23 cellular contexts compared by ENCODE assay signal in the genomic region with DNA sequence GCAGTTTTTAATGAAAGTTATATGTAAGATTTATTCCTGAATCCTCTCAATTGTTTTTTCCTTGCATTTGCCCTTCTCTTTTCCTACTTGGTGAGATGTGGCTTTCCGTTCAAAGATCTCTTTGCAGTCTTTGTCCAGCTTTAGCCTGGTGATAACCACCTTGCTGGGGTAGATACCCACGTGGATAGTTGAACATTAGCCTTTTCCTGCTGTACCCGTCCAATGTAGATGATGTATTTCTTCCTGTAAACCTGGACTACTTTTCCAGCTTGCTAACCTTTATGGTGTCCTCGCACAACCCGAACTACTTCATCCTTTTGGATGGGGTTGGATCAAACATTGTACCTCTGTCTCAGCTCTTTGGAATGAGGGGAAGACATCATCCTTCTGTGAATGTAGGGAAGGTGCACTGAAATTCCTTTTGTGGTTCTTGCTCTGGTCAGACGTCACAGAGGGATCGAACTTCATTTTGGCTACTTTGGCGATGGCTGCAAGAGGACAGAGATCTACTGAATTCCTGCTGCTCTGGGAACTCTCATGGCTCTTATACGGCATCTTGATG.
DNase-seq lines count a peak whose midpoint lies in the region; ATAC-seq, FAIRE-seq and TF ChIP-seq lines count a peak whose summit lies in the region.
"Had no signal": no experiment of that assay in that cellular context is flagged by ENCODE, and none has a peak within 500 bp of the region (broad histone marks: within the 10 kb centered on the region; RNA-seq: fewer than 3 reads in every experiment).

No MANE protein-coding gene starts in this region.

- no peaks in the 10 kb centered on the region for H3K27me3 Mint-ChIP-seq in natural killer cell (ENCODE audit: low read depth in 2 of 2)

- TF ChIP-seq CTCF in AG04450 (IDR thresholded peaks at IDR 0.05; ENCODE audit: low read depth, low read length) (no peak), bronchial epithelial cell (IDR thresholded peaks at IDR 0.05; ENCODE audit: insufficient read depth, low read length, severe bottlenecking) (no peak), pancreas (IDR thresholded peaks at IDR 0.05) (no peak), natural killer cell (IDR thresholded peaks at IDR 0.05) (no peak), BE2C (IDR thresholded peaks at IDR 0.05; ENCODE audit: low read depth, low read length) (no peak)

- H3K27ac ChIP-seq in AG04450 (ENCODE audit: low read depth, low read length) (no peak overlapping the region), pancreas (no peak overlapping the region)
- H3K27ac ChIP-seq: 22Rv1 had no signal

- peak; percentile 38 for ATAC-seq in left lobe of liver
- ATAC-seq in pancreas, result peak in 3 of 4 donors; percentile 42 to 50 (median 42)
- no peak for ATAC-seq in natural killer cell
- ATAC-seq: Panc1 had no signal

- no peak overlapping the region for H3K4me3 Mint-ChIP-seq in natural killer cell
- H3K4me3 Mint-ChIP-seq: CD14-positive monocyte had no signal

- H3K4me1 Mint-ChIP-seq in natural killer cell, result no peaks in the 10 kb centered on the region
- H3K4me1 Mint-ChIP-seq: CD14-positive monocyte had no signal

- WGBS in pancreas, 2 donors, result 78 to 80% methylated on average over 9 of the region's 9 CpGs

- POLR2A ChIA-PET in AG04450 (lab: Yijun Ruan, JAX), result interaction anchor here (1.1 kb wide), 1 partner anchor 852 kb away, joined by 3 read pairs; no protein-coding TSS in a partner anchor

- H3K36me3 Mint-ChIP-seq in natural killer cell, result peaks cover 15% of the 10 kb centered on the region

- H3K4me3 ChIP-seq in AG04450 (ENCODE audit: low read depth, low read length), result no peak overlapping the region
- H3K4me3 ChIP-seq in bronchial epithelial cell (ENCODE audit: low read depth, low read length), result no peak overlapping the region
- no peak overlapping the region for H3K4me3 ChIP-seq in pancreas
- no peak overlapping the region for H3K4me3 ChIP-seq in BE2C (ENCODE audit: low read depth, low read length)
- H3K4me3 ChIP-seq: MG63 had no signal

- no peak overlapping the region for H3K27ac Mint-ChIP-seq in natural killer cell

- intact Hi-C loops in pancreas (cut with DNase I), result loop anchor here in 2 of 3 donors (10.0 kb wide), 3 partner anchors 291 to 451 kb away; a partner anchor contains a TSS
- intact Hi-C loops in natural killer cell (cut with micrococcal nuclease), result no loop called here

- DNase-seq in AG04450 (ENCODE audit: low read depth, low spot score) (peak; percentile 54), bronchial epithelial cell (ENCODE audit: low read depth) (peak; percentile 31), left lobe of liver (ENCODE audit: low spot score) (no peak), pancreas (no peak), natural killer cell (no peak), BE2C (no peak), NCI-H446 treated with DMSO at 0.1 percent for 48 hours (lab: John Stamatoyannopoulos, UW) (no peak), G401 (ENCODE audit: low spot score) (no peak)
- DNase-seq: ACHN; DMS53; MG63; NCI-H1417 treated with DMSO at 0.1 percent for 48 hours; NCI-H187; NCI-H2107; NCI-H510A; NCI-H748 treated with DMSO at 0.1 percent for 48 hours; NK-92 treated with Interleukin-12 subunit alpha and Interleukin-12 subunit beta, amount 100 ng/mL, for 24 hours; SIG-M5; SK-N-SH had no signal

- CTCF ChIA-PET in AG04450 (lab: Charles Lee), result interaction anchor here (0.8 to 3.9 kb wide), 3 partner anchors 11 to 59 kb away, joined by 3 to 20 read pairs (median 10); no protein-coding TSS in a partner anchor

- H3K9me3 ChIP-seq in AG04450 (ENCODE audit: control insufficient read depth, insufficient read depth, low read length) (peaks cover 7% of the 10 kb centered on the region), pancreas (no peaks in the 10 kb centered on the region), BE2C (no peaks in the 10 kb centered on the region; the same call in 1 of the 2 replicates)
- H3K9me3 ChIP-seq: MG63, SK-N-SH had no signal

- H3K36me3 ChIP-seq in bronchial epithelial cell (ENCODE audit: control insufficient read depth, insufficient read depth, low read length) (no peaks in the 10 kb centered on the region), pancreas (peaks cover 0 to 3% (median 0%) of the 10 kb centered on the region in 3 donors), BE2C (peaks cover 74% of the 10 kb centered on the region)

- H3K4me1 ChIP-seq in pancreas (peaks cover 0 to 2% (median 0%) of the 10 kb centered on the region in 3 donors), BE2C (no peaks in the 10 kb centered on the region; the same call in 1 of the 2 replicates)

- FAIRE-seq in bronchial epithelial cell (lab: Jason Lieb, UNC) (no peak), pancreas (lab: Jason Lieb, UNC) (no peak)
- FAIRE-seq: H54 had no signal

- H3K9me3 Mint-ChIP-seq in natural killer cell, result no peaks in the 10 kb centered on the region
- H3K9me3 Mint-ChIP-seq: CD14-positive monocyte had no signal

- in situ Hi-C loops in G401 (cut with HindIII; ENCODE audit: low sequenced_read_pairs), result no loop called here

- H3K27me3 ChIP-seq in AG04450 (ENCODE audit: control insufficient read depth, insufficient read depth, low read length) (no peaks in the 10 kb centered on the region), bronchial epithelial cell (ENCODE audit: control insufficient read depth, insufficient read depth, low read length) (no peaks in the 10 kb centered on the region), pancreas (no peaks in the 10 kb centered on the region), BE2C (no peaks in the 10 kb centered on the region)
- H3K27me3 ChIP-seq: MG63 had no signal

Comparison
In these comparisons a context has a peak if more than half of its experiments do, and no peak if none do; other contexts are left out.
1. DNase-seq: peak in AG04450 (single experiment) and bronchial epithelial cell (single experiment); none in left lobe of liver (single experiment), pancreas (0 of 6), natural killer cell (single experiment), BE2C (single experiment), NCI-H446 treated with DMSO at 0.1 percent for 48 hours (single experiment) and G401 (single experiment).
2. ATAC-seq: peak in left lobe of liver (single experiment) and pancreas (3 of 4); none in natural killer cell (0 of 3).